In the genomic region with DNA sequence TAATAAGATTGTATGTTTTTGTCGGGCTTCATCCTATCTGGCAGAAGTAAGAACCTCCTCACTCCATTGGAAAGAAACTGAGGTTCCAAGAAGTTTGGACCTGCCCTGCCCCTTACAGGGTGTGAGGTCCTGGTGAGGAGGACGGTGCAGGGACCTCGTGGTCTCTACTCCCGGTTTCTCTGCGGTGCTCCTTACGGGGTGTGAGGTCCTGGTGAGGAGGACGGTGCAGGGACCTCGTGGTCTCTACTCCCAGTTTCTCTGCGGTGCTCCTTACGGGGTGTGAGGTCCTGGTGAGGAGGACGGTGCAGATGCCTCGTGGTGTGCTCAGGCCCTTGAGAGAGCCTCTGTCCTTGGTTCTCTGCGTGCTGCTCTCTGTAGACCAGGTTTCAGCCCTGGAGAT, we compare ENCODE assay signal across 11 cellular contexts. TPM values are rescaled to one million over a fixed set of nuclear protein-coding genes. Genes with fewer than 3 reads are reported as not detected.
DNase-seq lines count a peak whose midpoint lies in the region; ATAC-seq and TF ChIP-seq lines count a peak whose summit lies in the region.
"Had no signal": no experiment of that assay in that cellular context is flagged by ENCODE, and none has a peak within 500 bp of the region (broad histone marks: within the 10 kb centered on the region; RNA-seq: fewer than 3 reads in every experiment).

No MANE protein-coding gene starts in this region.

- H3K36me3 Mint-ChIP-seq in T-helper 2 cell treated with Interferon-gamma antibody and Interleukin-4, amounts not matched to agents 5 μg/mL and 100 μg/mL, for 36 hours (ENCODE audit: low read depth) = peaks cover 28% of the 10 kb centered on the region
- no peaks in the 10 kb centered on the region for H3K36me3 Mint-ChIP-seq in chondrocyte (ENCODE audit: low read depth)

- no peaks in the 10 kb centered on the region for H3K9me3 Mint-ChIP-seq in T-helper 2 cell treated with Interferon-gamma antibody and Interleukin-4, amounts not matched to agents 5 μg/mL and 100 μg/mL, for 36 hours
- H3K9me3 Mint-ChIP-seq in chondrocyte (ENCODE audit: low read depth) = no peaks in the 10 kb centered on the region

- TF ChIP-seq CTCF in chondrocyte (IDR thresholded peaks at IDR 0.05) (no peak), omental fat pad (IDR thresholded peaks at IDR 0.05) (no peak)

- DNase-seq in T-helper 2 cell treated with Interferon-gamma antibody and Interleukin-4, amounts not matched to agents 5 μg/mL and 100 μg/mL, for 36 hours (ENCODE audit: low spot score) = no peak
- DNase-seq in T-helper 2 cell (no peak), chondrocyte (ENCODE audit: low spot score) (no peak), omental fat pad (ENCODE audit: low spot score) (no peak), SKM-1 (lab: John Stamatoyannopoulos, UW; ENCODE audit: unreplicated experiment) (no peak)
- DNase-seq: activated effector memory CD4-positive, alpha-beta T cell treated with Interleukin-2 at 50 U/mL for 16 hours; hippocampal formation; NCI-H1930 had no signal

- no peak overlapping the region for H3K27ac Mint-ChIP-seq in T-helper 2 cell treated with Interferon-gamma antibody and Interleukin-4, amounts not matched to agents 5 μg/mL and 100 μg/mL, for 36 hours
- H3K27ac Mint-ChIP-seq in chondrocyte (ENCODE audit: unreplicated experiment) = peak overlapping the region; percentile 2

- ATAC-seq in HG03439 (IDR thresholded peaks at IDR 0.05; ENCODE audit: unreplicated experiment) (peak; percentile 35), omental fat pad (ENCODE audit: low FRiP score) (peak; percentile 61), HG03571 (IDR thresholded peaks at IDR 0.05; ENCODE audit: unreplicated experiment) (no peak), HG02938 (IDR thresholded peaks at IDR 0.05; ENCODE audit: unreplicated experiment) (no peak)

- peaks cover 58% of the 10 kb centered on the region for H3K4me1 Mint-ChIP-seq in T-helper 2 cell treated with Interferon-gamma antibody and Interleukin-4, amounts not matched to agents 5 μg/mL and 100 μg/mL, for 36 hours (ENCODE audit: low read depth)
- peaks cover 38% of the 10 kb centered on the region for H3K4me1 Mint-ChIP-seq in chondrocyte (ENCODE audit: low read depth)

- peak overlapping the region; percentile 90 for H3K4me3 Mint-ChIP-seq in T-helper 2 cell treated with Interferon-gamma antibody and Interleukin-4, amounts not matched to agents 5 μg/mL and 100 μg/mL, for 36 hours
- no peak overlapping the region for H3K4me3 Mint-ChIP-seq in chondrocyte (ENCODE audit: unreplicated experiment)

- no peaks in the 10 kb centered on the region for H3K27me3 Mint-ChIP-seq in T-helper 2 cell treated with Interferon-gamma antibody and Interleukin-4, amounts not matched to agents 5 μg/mL and 100 μg/mL, for 36 hours (ENCODE audit: low read depth)
- H3K27me3 Mint-ChIP-seq in chondrocyte (ENCODE audit: low read depth) = no peaks in the 10 kb centered on the region

RNA-seq across cellular contexts. Expression of a gene that starts 5.2 kb away (rescaled TPM):
- 20.0 to 21.0 TPM (median 20.9 TPM) in 3 replicates for total RNA-seq in chondrocyte
- 10 to 100 TPM; 11.8 to 25.2 (median 16.0) TPM for total RNA-seq in omental fat pad

Comparison
In these comparisons a context has a peak if more than half of its experiments do, and no peak if none do; other contexts are left out.
1. ATAC-seq: peak in HG03439 (single experiment) and omental fat pad (single experiment); none in HG03571 (single experiment) and HG02938 (single experiment).